1 cellular context compared by ENCODE assay signal in genomic region chr19:46850228-46851203, GRCh38.
TF ChIP-seq lines count a peak whose summit lies in the region.

Gene AP2S1 (minus strand): TSS chr19:46850846. CDS start chr19:46850766, 80 bp downstream.

TF ChIP-seq in HepG2, 621 proteins besides CTCF, POLR2A, EP300 and RAD21 (continued from another document and continues in another):
- TF ChIP-seq ZBTB3 (CRISPR knock-in tag; IDR thresholded peaks at IDR 0.05; ENCODE audit: borderline replicate concordance, low read depth) = peak; percentile 77; the same call in 1 of the 2 replicates
- peak; percentile 54; the same call in 1 of the 2 replicates for TF ChIP-seq ZNF607 (CRISPR knock-in tag; IDR thresholded peaks at IDR 0.05; ENCODE audit: borderline replicate concordance)
- TF ChIP-seq DPF2 (CRISPR knock-in tag; IDR thresholded peaks at IDR 0.05; ENCODE audit: borderline replicate concordance, low read depth) = no peak
- TF ChIP-seq ETV5 (CRISPR knock-in tag; IDR thresholded peaks at IDR 0.05; ENCODE audit: borderline replicate concordance) = peak; percentile 28
- no peak for TF ChIP-seq ADNP (CRISPR knock-in tag; IDR thresholded peaks at IDR 0.05)
- TF ChIP-seq ZSCAN31 (CRISPR knock-in tag; IDR thresholded peaks at IDR 0.05; ENCODE audit: low read depth) = peak; percentile 56; the same call in 1 of the 2 replicates
- peak; percentile 41; the same call in 1 of the 2 replicates for TF ChIP-seq MAX (IDR thresholded peaks at IDR 0.05)
- TF ChIP-seq RAD51 (IDR thresholded peaks at IDR 0.05; ENCODE audit: borderline replicate concordance) = no peak
- no peak for TF ChIP-seq ZFP1 (CRISPR knock-in tag; IDR thresholded peaks at IDR 0.05)
- peak; percentile 45; the same call in 1 of the 2 replicates for TF ChIP-seq ZNF773 (CRISPR knock-in tag; IDR thresholded peaks at IDR 0.05; ENCODE audit: borderline replicate concordance)
- TF ChIP-seq ZNF552 (CRISPR knock-in tag; IDR thresholded peaks at IDR 0.05; ENCODE audit: borderline replicate concordance) = no peak
- TF ChIP-seq SMAD9 (CRISPR knock-in tag; IDR thresholded peaks at IDR 0.05) = no peak
- TF ChIP-seq ZNF468 (CRISPR knock-in tag; IDR thresholded peaks at IDR 0.05) = no peak
- TF ChIP-seq FLYWCH1 (CRISPR knock-in tag; IDR thresholded peaks at IDR 0.05) = no peak
- no peak for TF ChIP-seq SYNCRIP (IDR thresholded peaks at IDR 0.05; ENCODE audit: insufficient read depth, low read depth, low read length)
- TF ChIP-seq TCF7 (IDR thresholded peaks at IDR 0.05; ENCODE audit: low read depth) = no peak
- peak; percentile 93 for TF ChIP-seq ZFP90 (CRISPR knock-in tag; IDR thresholded peaks at IDR 0.05; ENCODE audit: borderline replicate concordance)
- TF ChIP-seq MXD3 (CRISPR knock-in tag; IDR thresholded peaks at IDR 0.05) = peak; percentile 79
- TF ChIP-seq TERF1 (CRISPR knock-in tag; IDR thresholded peaks at IDR 0.05) = no peak
- TF ChIP-seq SALL1 (CRISPR knock-in tag; IDR thresholded peaks at IDR 0.05) = no peak; the same call in 1 of the 2 replicates
- no peak for TF ChIP-seq ZNF652 (CRISPR knock-in tag; IDR thresholded peaks at IDR 0.05; ENCODE audit: borderline replicate concordance, low read depth)
- no peak for TF ChIP-seq PAF1 (CRISPR knock-in tag; IDR thresholded peaks at IDR 0.05)
- TF ChIP-seq PPARG (CRISPR knock-in tag; conservative IDR thresholded peaks at IDR 0.05) = peak; percentile 74
- TF ChIP-seq HHEX (CRISPR knock-in tag; IDR thresholded peaks at IDR 0.05) = no peak
- TF ChIP-seq TGIF2 (CRISPR knock-in tag; IDR thresholded peaks at IDR 0.05) = no peak
- TF ChIP-seq ZNF501 (CRISPR knock-in tag; IDR thresholded peaks at IDR 0.05) = peak; percentile 85
- no peak for TF ChIP-seq BHLHE40 (IDR thresholded peaks at IDR 0.05; ENCODE audit: low read length)
- no peak for TF ChIP-seq ZNF577 (CRISPR knock-in tag; IDR thresholded peaks at IDR 0.05; ENCODE audit: borderline replicate concordance, low read depth)
- 0 out of 2 replicates have a peak, but pooled peaks have one; percentile 59 for TF ChIP-seq ZNF329 (CRISPR knock-in tag; IDR thresholded peaks at IDR 0.05; ENCODE audit: low read depth)
- no peak for TF ChIP-seq ZNF367 (CRISPR knock-in tag; IDR thresholded peaks at IDR 0.05; ENCODE audit: borderline replicate concordance)
- TF ChIP-seq TSC22D2 (CRISPR knock-in tag; IDR thresholded peaks at IDR 0.05; ENCODE audit: borderline replicate concordance) = no peak
- no peak for TF ChIP-seq ZNF530 (CRISPR knock-in tag; IDR thresholded peaks at IDR 0.05; ENCODE audit: low read depth)
- no peak for TF ChIP-seq ZC3H13 (CRISPR knock-in tag; IDR thresholded peaks at IDR 0.05)
- TF ChIP-seq NFYC (CRISPR knock-in tag; IDR thresholded peaks at IDR 0.05) = peak; percentile 51; the same call in 1 of the 2 replicates
- no peak for TF ChIP-seq FOXO1 (CRISPR knock-in tag; IDR thresholded peaks at IDR 0.05)
- no peak for TF ChIP-seq HBP1 (CRISPR knock-in tag; IDR thresholded peaks at IDR 0.05; ENCODE audit: low read depth)
- 0 out of 2 replicates have a peak, but pooled peaks have one; percentile 51 for TF ChIP-seq HIVEP1 (CRISPR knock-in tag; IDR thresholded peaks at IDR 0.05)
- TF ChIP-seq ZKSCAN1 (IDR thresholded peaks at IDR 0.05; ENCODE audit: low read length) = no peak
- TF ChIP-seq EZH2 (conservative IDR thresholded peaks at IDR 0.05; ENCODE audit: low read depth, low read length) = no peak
- TF ChIP-seq ZNF687 (CRISPR knock-in tag; IDR thresholded peaks at IDR 0.05) = peak; percentile 81
- TF ChIP-seq SRF (IDR thresholded peaks at IDR 0.05; ENCODE audit: low read depth, low read length) = no peak
- TF ChIP-seq MYNN (CRISPR knock-in tag; IDR thresholded peaks at IDR 0.05; ENCODE audit: low read depth) = 0 out of 2 replicates have a peak, but pooled peaks have one; percentile 45
- peak; percentile 29; the same call in 1 of the 2 replicates for TF ChIP-seq BRD4 (CRISPR knock-in tag; IDR thresholded peaks at IDR 0.05)
- 0 out of 2 replicates have a peak, but pooled peaks have one; percentile 69 for TF ChIP-seq ZNF383 (CRISPR knock-in tag; IDR thresholded peaks at IDR 0.05; ENCODE audit: borderline replicate concordance)
- TF ChIP-seq KDM4B (CRISPR knock-in tag; IDR thresholded peaks at IDR 0.05) = no peak
- TF ChIP-seq MAFF (IDR thresholded peaks at IDR 0.05; ENCODE audit: low read depth, low read length) = peak; percentile 25; the same call in 1 of the 2 replicates
- TF ChIP-seq SNAPC2 (CRISPR knock-in tag; IDR thresholded peaks at IDR 0.05) = no peak
- TF ChIP-seq MEIS2 (CRISPR knock-in tag; IDR thresholded peaks at IDR 0.05) = 0 out of 2 replicates have a peak, but pooled peaks have one; percentile 45
- TF ChIP-seq ZFX (CRISPR knock-in tag; IDR thresholded peaks at IDR 0.05; ENCODE audit: low read depth) = peak; percentile 85
- peak; percentile 64; the same call in 1 of the 2 replicates for TF ChIP-seq WIZ (CRISPR knock-in tag; IDR thresholded peaks at IDR 0.05)
- TF ChIP-seq ZEB1 (IDR thresholded peaks at IDR 0.05; ENCODE audit: insufficient replicate concordance, low read depth) = no peak
- TF ChIP-seq PTBP1 (IDR thresholded peaks at IDR 0.05; ENCODE audit: low read depth, low read length, poor library complexity, severe bottlenecking) = no peak
- no peak for TF ChIP-seq ATF7 (IDR thresholded peaks at IDR 0.05)
- TF ChIP-seq ATF7 (CRISPR knock-in tag; IDR thresholded peaks at IDR 0.05) = no peak; the same call in 1 of the 2 replicates
- TF ChIP-seq LBX2 (CRISPR knock-in tag; IDR thresholded peaks at IDR 0.05; ENCODE audit: borderline replicate concordance) = 0 out of 2 replicates have a peak, but pooled peaks have one; percentile 64
- TF ChIP-seq DMTF1 (CRISPR knock-in tag; IDR thresholded peaks at IDR 0.05) = no peak
- peak; percentile 17; the same call in 1 of the 2 replicates for TF ChIP-seq ATF2 (CRISPR knock-in tag; IDR thresholded peaks at IDR 0.05)
- TF ChIP-seq USF2 (IDR thresholded peaks at IDR 0.05; ENCODE audit: low read depth, low read length) = no peak
- TF ChIP-seq USF2 (CRISPR knock-in tag; IDR thresholded peaks at IDR 0.05; ENCODE audit: borderline replicate concordance) = no peak
- peak; percentile 70; the same call in 1 of the 2 replicates for TF ChIP-seq MTA1 (CRISPR knock-in tag; IDR thresholded peaks at IDR 0.05; ENCODE audit: borderline replicate concordance)
